ENCODE assay signal across 9 cellular contexts in the genomic region with DNA sequence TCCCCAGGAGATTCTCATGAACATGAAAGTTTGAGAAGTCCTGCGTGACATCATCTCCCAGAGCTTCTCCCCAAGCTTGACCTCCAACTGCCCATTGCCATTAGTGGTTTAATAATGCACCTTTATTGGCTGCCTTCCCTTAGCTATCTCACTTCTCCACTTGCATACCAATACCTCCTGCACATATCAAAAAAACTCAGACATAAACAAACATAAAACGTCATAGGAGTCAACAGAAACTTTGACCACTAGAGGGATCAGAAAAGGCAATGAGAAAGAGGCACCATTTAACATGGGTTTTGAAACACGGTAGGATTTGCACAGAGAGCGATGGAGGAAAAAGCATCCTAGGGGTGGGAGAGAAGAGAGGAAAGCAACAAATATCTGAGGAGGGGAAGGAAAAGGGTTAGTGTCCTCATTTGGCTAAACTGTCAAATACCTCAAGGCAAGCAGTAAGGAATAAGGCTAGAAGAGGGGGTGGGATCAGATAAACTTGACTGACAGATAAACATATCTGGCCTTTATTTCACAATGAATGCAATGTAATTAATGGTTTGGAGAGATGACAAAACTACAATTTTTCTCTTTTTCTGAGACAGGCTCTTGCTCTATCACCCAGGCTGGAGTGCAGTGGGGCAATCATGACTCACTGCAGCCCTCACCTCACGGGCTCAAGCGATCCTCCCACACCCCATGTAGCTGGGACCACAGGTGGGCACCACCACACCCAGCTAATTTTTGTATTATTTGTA. TPM values are rescaled to one million over a fixed set of nuclear protein-coding genes. Genes with fewer than 3 reads are reported as not detected.
DNase-seq lines count a peak whose midpoint lies in the region; ATAC-seq, FAIRE-seq and TF ChIP-seq lines count a peak whose summit lies in the region.
"Had no signal": no experiment of that assay in that cellular context is flagged by ENCODE, and none has a peak within 500 bp of the region (broad histone marks: within the 10 kb centered on the region; RNA-seq: fewer than 3 reads in every experiment).

No MANE protein-coding gene starts in this region.

- FAIRE-seq in bronchial epithelial cell (lab: Jason Lieb, UNC) = no peak
- no peak for FAIRE-seq in pancreas (lab: Jason Lieb, UNC)

- no peaks in the 10 kb centered on the region for H3K9me3 ChIP-seq in pancreas
- H3K9me3 ChIP-seq: suprapubic skin had no signal

- POLR2A ChIA-PET in GM10248 (lab: Yijun Ruan, JAX) = no interaction called here

- H3K4me3 ChIP-seq in bronchial epithelial cell (ENCODE audit: low read depth, low read length) (no peak overlapping the region), pancreas (no peak overlapping the region)
- H3K4me3 ChIP-seq: suprapubic skin had no signal

- H3K27ac ChIP-seq in pancreas = peak overlapping the region in 2 of 4 donors; percentile 23 to 37
- H3K27ac ChIP-seq: suprapubic skin had no signal

- intact Hi-C loops in pancreas (cut with DNase I) = loop anchor here in 1 of 3 donors (10.0 kb wide), 1 partner anchor 60 kb away; no protein-coding TSS in a partner anchor

- DNase-seq in GM10248 (ENCODE audit: extremely low spot score) (no peak), MV-4-11 (lab: John Stamatoyannopoulos, UW) (peak; percentile 35), bronchial epithelial cell (ENCODE audit: low read depth) (peak; percentile 38), pancreas (peak in 3 of 6 donors; percentile 34 to 46 (median 44)), COR-L47 (lab: John Stamatoyannopoulos, UW) (no peak)
- no peak for DNase-seq in activated effector memory CD4-positive, alpha-beta T cell treated with anti-CD3 and anti-CD28 coated beads, Interleukin-2, amount 50 U/mL, for 16 hours

- H3K4me1 ChIP-seq in pancreas = peaks cover 21 to 41% (median 23%) of the 10 kb centered on the region in 3 donors

- CTCF ChIA-PET in GM10248 (lab: Yijun Ruan, JAX) = interaction anchor here (1.2 kb wide), 1 partner anchor 253 kb away, joined by 3 read pairs; no protein-coding TSS in a partner anchor

- H3K27me3 ChIP-seq in bronchial epithelial cell (ENCODE audit: control insufficient read depth, insufficient read depth, low read length) (no peaks in the 10 kb centered on the region), pancreas (no peaks in the 10 kb centered on the region)
- H3K27me3 ChIP-seq: suprapubic skin had no signal

- WGBS in pancreas, 2 donors = 43 to 48% methylated on average over 6 of the region's 6 CpGs

- H3K36me3 ChIP-seq in bronchial epithelial cell (ENCODE audit: control insufficient read depth, insufficient read depth, low read length) (no peaks in the 10 kb centered on the region), pancreas (no peaks in the 10 kb centered on the region)
- H3K36me3 ChIP-seq: suprapubic skin had no signal

- TF ChIP-seq CTCF in GM10248 (IDR thresholded peaks at IDR 0.05; ENCODE audit: control extremely low read depth, extremely low read depth, low read depth, missing control alignments) (peak; percentile 7), bronchial epithelial cell (IDR thresholded peaks at IDR 0.05; ENCODE audit: insufficient read depth, low read length, severe bottlenecking) (peak; percentile 30), pancreas (IDR thresholded peaks at IDR 0.05) (peak in 3 of 4 donors; percentile 23 to 55 (median 37))

- ATAC-seq in pancreas (peak; percentile 87 to 94 (median 90)), GM18511 (IDR thresholded peaks at IDR 0.05; ENCODE audit: unreplicated experiment) (no peak), GM21737 (IDR thresholded peaks at IDR 0.05; ENCODE audit: unreplicated experiment) (no peak)

RNA-seq across cellular contexts. Expression of gene GNAQ, which starts 27.0 kb away (rescaled TPM):
- total RNA-seq in bronchial epithelial cell = 20.2 and 21.3 TPM in 2 replicates
- total RNA-seq in pancreas = 10 to 100 TPM; 17.1 to 33.8 (median 21.1) TPM
- polyA plus RNA-seq in pancreas = 10 to 100 TPM in 1 of 2 donors, 1 to 10 TPM in 1; 6.7 to 12.5 TPM

Comparison
In these comparisons a context has a peak if more than half of its experiments do, and no peak if none do; other contexts are left out.
1. DNase-seq: peak in MV-4-11 (single experiment) and bronchial epithelial cell (single experiment); none in GM10248 (single experiment), activated effector memory CD4-positive, alpha-beta T cell treated with anti-CD3 and anti-CD28 coated beads, Interleukin-2, amount 50 U/mL, for 16 hours (single experiment) and COR-L47 (single experiment).
2. ATAC-seq: peak in pancreas (4 of 4); none in GM18511 (single experiment) and GM21737 (single experiment).
3. Peak in every context shown above with its lines, with median percentiles within 50 percentile points of each other: CTCF ChIP-seq.